ENCODE assay signal across 8 cellular contexts in genomic region chr19:51777570-51778460, GRCh38. TPM values are rescaled to one million over a fixed set of nuclear protein-coding genes. Genes with fewer than 3 reads are reported as not detected.
DNase-seq lines count a peak whose midpoint lies in the region; ATAC-seq, FAIRE-seq and TF ChIP-seq lines count a peak whose summit lies in the region.

No MANE protein-coding gene starts in this region.

- H3K27ac ChIP-seq in dorsolateral prefrontal cortex (peak overlapping the region in 1 of 59 donors; percentile 40), liver (ENCODE audit: low read depth in 1 of 2, low read length in 2 of 2) (no peak overlapping the region)

- peaks cover 4% of the 10 kb centered on the region; the same call in 1 of the 2 replicates for H3K9me3 Mint-ChIP-seq in WTC11

- intact Hi-C loops in dorsolateral prefrontal cortex (cut with DNase I): loop anchor here (5.0 to 10.0 kb wide), 4 partner anchors 53 to 356 kb away; partner anchors contain the start of gene HAS1 (in 1 of the 2)

- DNase-seq in AG04449 (ENCODE audit: low read depth, low spot score) (peak; percentile 14), GM18507 (ENCODE audit: extremely low spot score, insufficient read length, low read depth) (peak; percentile 3), NCI-H2227 (lab: John Stamatoyannopoulos, UW; ENCODE audit: unreplicated experiment) (peak; percentile 76), WTC11 (ENCODE audit: low spot score) (peak; percentile 59), dorsolateral prefrontal cortex (peak; percentile 37 to 67 (median 63))
- peak; percentile 46 for DNase-seq in stimulated activated CD4-positive, alpha-beta T cell treated with anti-CD3 and anti-CD28 coated beads, Interleukin-4, amount 100 ng/mL, for 24 hours

- peaks cover 0 to 4% (median 1%) of the 10 kb centered on the region in 4 donors for H3K9me3 ChIP-seq in liver (ENCODE audit: control insufficient read depth in 4 of 4, low read length in 3 of 4)

- CTCF ChIA-PET in AG04449 (lab: Yijun Ruan, JAX): interaction anchor here (0.8 to 3.6 kb wide), 31 partner anchors 9 to 460 kb away, joined by 3 to 41 read pairs (median 5); no protein-coding TSS in a partner anchor
- CTCF ChIA-PET in WTC11 (lab: Charles Lee): interaction anchor here (0.6 to 2.6 kb wide), 37 partner anchors 10 to 489 kb away, joined by 3 to 46 read pairs (median 4); partner anchors contain the start of gene FPR2

- no peak overlapping the region for H3K27ac Mint-ChIP-seq in WTC11

- no peak overlapping the region for H3K4me3 Mint-ChIP-seq in WTC11

- H3K27me3 Mint-ChIP-seq in WTC11 (ENCODE audit: low read depth): peaks cover 37% of the 10 kb centered on the region

- H3K36me3 ChIP-seq in liver (ENCODE audit: control insufficient read depth in 4 of 4, insufficient read depth in 3 of 4, low read depth in 1 of 4, low read length in 3 of 4): no peaks in the 10 kb centered on the region

- POLR2A ChIA-PET in AG04449 (lab: Yijun Ruan, JAX): no interaction called here
- POLR2A ChIA-PET in WTC11 (lab: Charles Lee): interaction anchor here (0.6 to 1.1 kb wide), 2 partner anchors 75 to 109 kb away, joined by 4 read pairs; no protein-coding TSS in a partner anchor

- TF ChIP-seq CTCF in AG04449 (IDR thresholded peaks at IDR 0.05; ENCODE audit: insufficient read depth, low read length, missing control alignments) (peak; percentile 65), WTC11 (IDR thresholded peaks at IDR 0.05) (peak; percentile 63), dorsolateral prefrontal cortex (IDR thresholded peaks at IDR 0.05 in 54 of 56, conservative IDR thresholded peaks at IDR 0.05 in 2 of 56; ENCODE audit: low read depth in 1 of 56, partially characterized antibody in 56 of 56) (peak; percentile 54 to 93 (median 81)), liver (IDR thresholded peaks at IDR 0.05; ENCODE audit: low read depth, low read length, missing input control) (peak; percentile 66)

- H3K36me3 Mint-ChIP-seq in WTC11: no peaks in the 10 kb centered on the region

- ATAC-seq in WTC11 (peak; percentile 96), GM19455 (IDR thresholded peaks at IDR 0.05; ENCODE audit: unreplicated experiment) (no peak)

- H3K4me3 ChIP-seq in AG04449 (ENCODE audit: low read depth, low read length): no peak overlapping the region
- H3K4me3 ChIP-seq in dorsolateral prefrontal cortex: peak overlapping the region in 23 of 59 donors; percentile 2 to 43 (median 29)
- no peak overlapping the region for H3K4me3 ChIP-seq in liver (ENCODE audit: low read depth in 1 of 3, low read length in 3 of 3)

- no peak overlapping the region for H3K9ac ChIP-seq in liver (ENCODE audit: low read depth in 1 of 2, low read length in 2 of 2)

- H3K27me3 ChIP-seq in dorsolateral prefrontal cortex: peaks cover 0 to 37% (median 9%) of the 10 kb centered on the region in 45 donors
- no peaks in the 10 kb centered on the region for H3K27me3 ChIP-seq in liver (ENCODE audit: control insufficient read depth in 4 of 4, insufficient read depth in 4 of 4, low read length in 3 of 4)

- FAIRE-seq in GM18507 (lab: Jason Lieb, UNC): peak; percentile 73

- TF ChIP-seq RAD21 in liver (IDR thresholded peaks at IDR 0.05): peak; percentile 78 to 84

- 32% methylated on average over 23 of the region's 23 CpGs for WGBS in liver

- peaks cover 8% of the 10 kb centered on the region for H3K4me1 Mint-ChIP-seq in WTC11

- H3K4me1 ChIP-seq in liver (ENCODE audit: control insufficient read depth in 4 of 4, insufficient read depth in 4 of 4, low read length in 3 of 4): no peaks in the 10 kb centered on the region

TF ChIP-seq in WTC11, 78 proteins besides CTCF, POLR2A, EP300 and RAD21 (continues in another document):
- TF ChIP-seq NFYB (CRISPR knock-in tag; conservative IDR thresholded peaks at IDR 0.05; ENCODE audit: low read depth): no peak
- TF ChIP-seq ZNF263 (CRISPR knock-in tag; IDR thresholded peaks at IDR 0.05; ENCODE audit: low read depth): no peak
- no peak for TF ChIP-seq FOXP4 (CRISPR knock-in tag; IDR thresholded peaks at IDR 0.05)

TF ChIP-seq in liver, 16 proteins besides CTCF, POLR2A, EP300 and RAD21:
- TF ChIP-seq GABPA (IDR thresholded peaks at IDR 0.05 in 1 of 2, conservative IDR thresholded peaks at IDR 0.05 in 1 of 2) (no peak), NR2F2 (IDR thresholded peaks at IDR 0.05) (peak; percentile 36), RXRA (IDR thresholded peaks at IDR 0.05) (peak in 1 of 2 donors; percentile 14)
TF ChIP-seq in liver: peak in this region for 2.

RNA-seq across cellular contexts. Expression of gene FPR2, which starts 16.8 kb away (rescaled TPM):
- total RNA-seq in WTC11 (2021) (0.30 to 0.71 TPM (median 0.31 TPM) in 3 replicates), dorsolateral prefrontal cortex (10 to 100 TPM in 1 of 120 experiments, 1 to 10 TPM in 48, under 1 TPM in 52, not detected in 19; 0.19 to 10.7 (median 0.99) TPM), liver (1 to 10 TPM; 3.8 to 4.1 TPM)
- polyA plus RNA-seq in liver: under 1 TPM; 0.15 to 0.89 TPM

RNA-seq across cellular contexts. Expression of gene FPR3, which starts 17.1 kb away (rescaled TPM):
- not detected in 3 replicates for total RNA-seq in WTC11 (2021)
- 1 to 10 TPM in 44 of 120 experiments, under 1 TPM in 66, not detected in 10; 0.17 to 4.0 (median 0.88) TPM for total RNA-seq in dorsolateral prefrontal cortex
- 1 to 10 TPM; 3.6 to 7.8 TPM for total RNA-seq in liver
- polyA plus RNA-seq in liver: 1 to 10 TPM; 1.0 to 4.5 TPM

RNA-seq across cellular contexts. Expression of gene FPR1, which starts 26.1 kb away (rescaled TPM):
- 0.72 TPM in 1 of 3 replicates, not detected in the others for total RNA-seq in WTC11 (2021)
- total RNA-seq in dorsolateral prefrontal cortex: 10 to 100 TPM in 52 of 120 experiments, 1 to 10 TPM in 68; 1.1 to 63.7 (median 7.9) TPM
- 10 to 100 TPM in 1 of 2 donors, 1 to 10 TPM in 1; 9.9 to 17.0 TPM for total RNA-seq in liver
- polyA plus RNA-seq in liver: 1 to 10 TPM; 2.7 to 6.3 TPM

RNA-seq across cellular contexts. Expression of gene HAS1, which starts 54.0 kb away (rescaled TPM):
- 0.73 to 1.0 TPM (median 1.0 TPM) in 3 replicates for total RNA-seq in WTC11 (2021)
- 1 to 10 TPM; 1.1 to 8.3 (median 4.0) TPM for total RNA-seq in dorsolateral prefrontal cortex
- under 1 TPM in 1 of 2 donors, not detected in 1; 0.05 TPM for total RNA-seq in liver
- polyA plus RNA-seq in liver: under 1 TPM in 1 of 2 donors, not detected in 1; 0.07 TPM

Comparison
In these comparisons a context has a peak if more than half of its experiments do, and no peak if none do; other contexts are left out.
1. DNase-seq: peak in every context shown above with its lines; median percentile 76 in NCI-H2227; 63 in dorsolateral prefrontal cortex; 59 in WTC11; 46 in stimulated activated CD4-positive, alpha-beta T cell treated with anti-CD3 and anti-CD28 coated beads, Interleukin-4, amount 100 ng/mL, for 24 hours; 14 in AG04449; 3 in GM18507.